In genomic region chr7:119233015-119233414, GRCh38 we compare ENCODE assay signal across 35 cellular contexts.
"Had no signal": no experiment of that assay in that cellular context is flagged by ENCODE, and none has a peak within 500 bp of the region (broad histone marks: within the 10 kb centered on the region; RNA-seq: fewer than 3 reads in every experiment).

No MANE protein-coding gene starts in this region.

- H3K4me3 ChIP-seq: MG63 had no signal

- H3K36me3 ChIP-seq: MG63 had no signal

- H3K9ac ChIP-seq: KMS-11 had no signal

- DNase-seq: Karpas-422, Kasumi-1, MG63, MM.1S, MV-4-11, NCI-H1048, NCI-H1092, NCI-H1092 treated with DMSO at 0.1 percent for 48 hours, NCI-H1105, NCI-H1105 treated with DMSO at 0.1 percent for 48 hours, NCI-H1417, NCI-H1417 treated with DMSO at 0.1 percent for 48 hours, NCI-H1436, NCI-H1436 treated with DMSO at 0.1 percent for 48 hours, NCI-H146, NCI-H1694, NCI-H1694 treated with DMSO at 0.1 percent for 48 hours, NCI-H187, NCI-H187 treated with DMSO at 0.1 percent for 48 hours, NCI-H1930, NCI-H2029, NCI-H2029 treated with DMSO at 0.1 percent for 48 hours, NCI-H2081, NCI-H2081 treated with DMSO at 0.1 percent for 48 hours, NCI-H2107, NCI-H2171, NCI-H2171 treated with DMSO at 0.1 percent for 48 hours, NCI-H2227 treated with DMSO at 0.1 percent for 48 hours, NCI-H226, NCI-H345, NCI-H446, NCI-H446 treated with DMSO at 0.1 percent for 48 hours, NCI-H510A, NCI-H510A treated with DMSO at 0.1 percent for 48 hours had no signal

- H3K4me2 ChIP-seq: KMS-11 had no signal

- H3K9me3 ChIP-seq: MG63 had no signal

- H3K27ac ChIP-seq: KMS-11 had no signal

- H3K27me3 ChIP-seq: MG63 had no signal
